8 cellular contexts compared by ENCODE assay signal in the genomic region with DNA sequence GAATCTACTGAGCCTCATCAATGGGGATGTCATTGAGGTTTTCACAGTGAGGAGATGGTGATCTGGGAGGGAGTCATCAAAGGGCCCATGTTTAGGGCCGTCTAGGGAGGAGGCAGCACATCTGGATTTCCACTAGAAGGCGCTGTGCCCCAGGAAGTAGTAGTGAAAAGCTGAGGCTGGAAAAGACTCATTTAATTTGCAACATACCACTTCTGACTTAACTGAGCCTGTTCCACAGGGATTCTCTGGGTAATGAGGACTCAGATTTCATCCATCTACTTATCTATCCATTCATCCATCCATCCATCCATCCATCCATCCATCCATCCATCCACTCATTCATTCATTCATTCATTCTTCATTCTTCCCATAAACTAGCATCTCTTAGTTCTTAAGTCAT. TPM values are rescaled to one million over a fixed set of nuclear protein-coding genes. Genes with fewer than 3 reads are reported as not detected.
DNase-seq lines count a peak whose midpoint lies in the region; ATAC-seq and TF ChIP-seq lines count a peak whose summit lies in the region.

No MANE protein-coding gene starts in this region.

- TF ChIP-seq CTCF in fibroblast of pulmonary artery (IDR thresholded peaks at IDR 0.05; ENCODE audit: low read length, missing control alignments) (peak; percentile 90), prostate gland (IDR thresholded peaks at IDR 0.05) (peak; percentile 24 to 76 (median 60))

- H3K4me1 ChIP-seq in prostate gland (replicated peaks) = no peaks in the 10 kb centered on the region

- intact Hi-C loops in prostate gland (cut with DNase I) = no loop called here

- no peaks in the 10 kb centered on the region for H3K36me3 ChIP-seq in prostate gland

- 2% methylated on average over 2 of the region's 2 CpGs for WGBS in prostate gland

- no peaks in the 10 kb centered on the region for H3K27me3 ChIP-seq in prostate gland (replicated peaks; ENCODE audit: insufficient read depth)

- DNase-seq in DMS114 treated with DMSO at 0.1 percent for 48 hours (lab: John Stamatoyannopoulos, UW; ENCODE audit: unreplicated experiment) (peak; percentile 64), NOMO-1 treated with DMSO at 0.1 percent for 48 hours (lab: John Stamatoyannopoulos, UW; ENCODE audit: unreplicated experiment) (peak; percentile 58), fibroblast of pulmonary artery (ENCODE audit: low read depth) (peak; percentile 69), prostate gland (ENCODE audit: low spot score) (peak; percentile 36), ureter (ENCODE audit: low spot score) (no peak)
- peak; percentile 49 for DNase-seq in activated T-cell treated with anti-CD3 and anti-CD28 coated beads, Interleukin-2, amount 50 U/mL, for 1 hour

- H3K4me3 ChIP-seq in fibroblast of pulmonary artery (replicated peaks; ENCODE audit: low read depth, low read length) (no peak overlapping the region), prostate gland (no peak overlapping the region)

- ATAC-seq in HG03342 (IDR thresholded peaks at IDR 0.05; ENCODE audit: unreplicated experiment) (peak; percentile 26), HG03135 (IDR thresholded peaks at IDR 0.05; ENCODE audit: unreplicated experiment) (no peak)

- no peaks in the 10 kb centered on the region for H3K9me3 ChIP-seq in prostate gland

- H3K27ac ChIP-seq in prostate gland = no peak overlapping the region

- no peak for TF ChIP-seq POLR2A in prostate gland (IDR thresholded peaks at IDR 0.05)

RNA-seq across cellular contexts. Expression of gene SHF, which starts 17.4 kb away (rescaled TPM):
- total RNA-seq in prostate gland = 10 to 100 TPM; 11.2 to 13.7 TPM
- 7.9 TPM for total RNA-seq in ureter

RNA-seq across cellular contexts. Expression of gene SLC28A2, which starts 46.8 kb away (rescaled TPM):
- total RNA-seq in prostate gland = under 1 TPM in 1 of 2 donors, not detected in 1; 0.51 TPM
- not detected for total RNA-seq in ureter
